ENCODE assay signal across 8 cellular contexts in the genomic region with DNA sequence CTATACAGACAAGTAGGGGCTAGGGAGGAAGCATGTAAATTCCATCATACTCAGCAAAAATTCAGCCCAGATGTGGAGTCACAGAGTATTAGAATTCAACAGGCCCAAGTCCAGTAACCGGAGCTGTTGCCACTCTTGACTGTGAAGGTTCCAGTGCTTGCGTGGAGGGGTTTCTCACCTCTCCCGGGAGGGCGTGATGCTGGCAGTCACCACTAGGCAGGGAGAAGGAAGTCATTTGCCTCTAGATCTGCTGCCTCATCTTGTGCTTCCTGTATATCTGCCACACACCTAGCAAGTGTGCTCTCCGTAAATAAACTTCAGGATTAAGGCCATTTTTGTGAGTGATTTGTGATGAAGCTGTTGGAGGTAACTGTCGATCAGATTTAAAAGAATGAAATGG. TPM values are rescaled to one million over a fixed set of nuclear protein-coding genes. Genes with fewer than 3 reads are reported as not detected.
DNase-seq lines count a peak whose midpoint lies in the region; ATAC-seq, FAIRE-seq and TF ChIP-seq lines count a peak whose summit lies in the region.

No MANE protein-coding gene starts in this region.

- H3K27ac Mint-ChIP-seq in CD14-positive monocyte: peak overlapping the region; percentile 80 to 97 (median 93)

- DNase-seq in CD14-positive monocyte (ENCODE audit: low spot score) (peak; percentile 81), H7 (peak; percentile 70), PC-9 (no peak), foreskin fibroblast (peak; percentile 20 to 50), small intestine (peak; percentile 43), OCI-M2 (lab: John Stamatoyannopoulos, UW; ENCODE audit: unreplicated experiment) (no peak), NCI-H446 treated with DMSO at 0.1 percent for 48 hours (lab: John Stamatoyannopoulos, UW) (no peak)
- DNase-seq in activated T-cell treated with anti-CD3 and anti-CD28 coated beads, Interleukin-2, amount 50 U/mL, for 4 hours: peak; percentile 43

- no peak for FAIRE-seq in small intestine (lab: Jason Lieb, UNC)

- peaks cover 40 to 46% of the 10 kb centered on the region in 2 donors for H3K36me3 Mint-ChIP-seq in CD14-positive monocyte
- H3K36me3 Mint-ChIP-seq in activated T-cell treated with anti-CD3 and anti-CD28 coated beads, Interleukin-2, amount 50 U/mL, for 4 hours (ENCODE audit: insufficient read depth): peaks cover 14% of the 10 kb centered on the region

- H3K4me3 ChIP-seq in H7 (ENCODE audit: insufficient read depth, low read depth, low read length): no peak overlapping the region
- no peak overlapping the region for H3K4me3 ChIP-seq in PC-9
- no peak overlapping the region for H3K4me3 ChIP-seq in foreskin fibroblast (ENCODE audit: low read depth in 1 of 2, low read length in 2 of 2)
- H3K4me3 ChIP-seq in small intestine (ENCODE audit: low read depth in 1 of 2, low read length in 2 of 2): no peak overlapping the region

- H3K9me3 Mint-ChIP-seq in CD14-positive monocyte: no peaks in the 10 kb centered on the region
- H3K9me3 Mint-ChIP-seq in activated T-cell treated with anti-CD3 and anti-CD28 coated beads, Interleukin-2, amount 50 U/mL, for 4 hours: no peaks in the 10 kb centered on the region

- H3K36me3 ChIP-seq in H7 (replicated peaks; ENCODE audit: control insufficient read depth, insufficient read depth, low read length) (no peaks in the 10 kb centered on the region), PC-9 (ENCODE audit: low read depth) (0 out of 2 replicates have a peak, but pooled peaks cover 6% of the 10 kb centered on the region), small intestine (ENCODE audit: control insufficient read depth in 2 of 2, insufficient read depth in 2 of 2, low read length in 2 of 2) (no peaks in the 10 kb centered on the region)

- WGBS in small intestine, 3 donors: 34 to 52% (median 39%) methylated on average over 6 of the region's 6 CpGs

- no peak overlapping the region for H2AFZ ChIP-seq in PC-9

- CTCF ChIA-PET in PC-9 (lab: Charles Lee): no interaction called here

- peak; percentile 25 to 28 for ATAC-seq in activated T-cell treated with anti-CD3 and anti-CD28 coated beads, Interleukin-2, amount 50 U/mL, for 4 hours

- H3K9me2 ChIP-seq in PC-9 (ENCODE audit: insufficient read depth): no peaks in the 10 kb centered on the region

- H3K4me1 ChIP-seq in PC-9 (replicated peaks; ENCODE audit: insufficient read depth) (peaks cover 30% of the 10 kb centered on the region), small intestine (ENCODE audit: control insufficient read depth in 2 of 2, insufficient read depth in 1 of 2, low read depth in 1 of 2, low read length in 1 of 2) (peaks cover 4 to 22% of the 10 kb centered on the region in 2 donors)

- peaks cover 83% of the 10 kb centered on the region for H3K4me1 Mint-ChIP-seq in CD14-positive monocyte
- peaks cover 76% of the 10 kb centered on the region for H3K4me1 Mint-ChIP-seq in activated T-cell treated with anti-CD3 and anti-CD28 coated beads, Interleukin-2, amount 50 U/mL, for 4 hours (ENCODE audit: low read depth)

- peak overlapping the region; percentile 95 to 100 for H3K4me3 Mint-ChIP-seq in CD14-positive monocyte
- peak overlapping the region; percentile 94 for H3K4me3 Mint-ChIP-seq in activated T-cell treated with anti-CD3 and anti-CD28 coated beads, Interleukin-2, amount 50 U/mL, for 4 hours

- POLR2A ChIA-PET in PC-9 (lab: Charles Lee; ENCODE audit: unreplicated experiment): interaction anchor here (0.5 to 0.6 kb wide), 2 partner anchors 29 to 72 kb away, joined by 3 to 9 read pairs; no protein-coding TSS in a partner anchor

- no peaks in the 10 kb centered on the region for H3K9me3 ChIP-seq in PC-9 (ENCODE audit: insufficient read depth, low read depth)
- no peaks in the 10 kb centered on the region for H3K9me3 ChIP-seq in small intestine (ENCODE audit: control insufficient read depth, low read depth)

- peak overlapping the region; percentile 91 for H3K4me2 ChIP-seq in PC-9

- peaks cover 20% of the 10 kb centered on the region for H3K79me2 ChIP-seq in PC-9 (ENCODE audit: low read depth)

- H3K27ac ChIP-seq in PC-9 (no peak overlapping the region), small intestine (ENCODE audit: low read depth in 1 of 2, low read length in 1 of 2) (peak overlapping the region; percentile 27 to 98)

- TF ChIP-seq CTCF in CD14-positive monocyte (IDR thresholded peaks at IDR 0.05): peak; percentile 58
- peak; percentile 40; the same call in 1 of the 2 replicates for TF ChIP-seq CTCF in PC-9 (conservative IDR thresholded peaks at IDR 0.05)
- TF ChIP-seq CTCF in foreskin fibroblast (IDR thresholded peaks at IDR 0.05; ENCODE audit: low read depth, low read length): peak; percentile 13

- BruUV-seq in PC-9 (replicated peaks; lab: Mats Ljungman, UMichigan): no TSS peak

- H3F3A ChIP-seq in PC-9 (ENCODE audit: insufficient read depth, low read depth): peaks cover 7% of the 10 kb centered on the region; the same call in 1 of the 2 replicates

- no peaks in the 10 kb centered on the region for H4K20me1 ChIP-seq in PC-9 (ENCODE audit: insufficient read depth)

- no peaks in the 10 kb centered on the region for H3K27me3 Mint-ChIP-seq in CD14-positive monocyte (ENCODE audit: low read depth in 3 of 3)
- no peaks in the 10 kb centered on the region for H3K27me3 Mint-ChIP-seq in activated T-cell treated with anti-CD3 and anti-CD28 coated beads, Interleukin-2, amount 50 U/mL, for 4 hours (ENCODE audit: low read depth)

- H3K27me3 ChIP-seq in H7 (ENCODE audit: control insufficient read depth, insufficient read depth, low read length) (peaks cover 4% of the 10 kb centered on the region), PC-9 (ENCODE audit: insufficient read depth, low read depth) (no peaks in the 10 kb centered on the region), small intestine (ENCODE audit: control insufficient read depth in 2 of 2, insufficient read depth in 2 of 2, low read length in 2 of 2) (no peaks in the 10 kb centered on the region)

- intact Hi-C loops in CD14-positive monocyte (cut with micrococcal nuclease) (loop anchor here (5.0 to 10.0 kb wide), 4 partner anchors 34 to 74 kb away; no protein-coding TSS in a partner anchor), PC-9 (cut with micrococcal nuclease; ENCODE audit: unreplicated experiment) (loop anchor here (5.0 kb wide), 1 partner anchor 51 kb away; the partner anchor contains the start of gene CMTM3)

RNA-seq across cellular contexts. Expression of gene CKLF, which starts 1.0 kb away (rescaled TPM):
- polyA plus RNA-seq in CD14-positive monocyte: 100 to 1,000 TPM; 374 to 430 TPM
- 34.7 and 35.0 TPM in 2 replicates for total RNA-seq in H7 (2014; rRNA removed; shearing (Covaris generic))
- 77.1 and 86.4 TPM in 2 replicates for total RNA-seq in PC-9 (2021)
- 10 to 100 TPM; 52.4 to 63.6 (median 53.2) TPM for total RNA-seq in activated T-cell treated with anti-CD3 and anti-CD28 coated beads, Interleukin-2, amount 50 U/mL, for 4 hours
- 10 to 100 TPM; 26.8 to 55.1 (median 44.0) TPM for polyA plus RNA-seq in small intestine

RNA-seq across cellular contexts. Expression of gene TK2, which starts 1.4 kb away (rescaled TPM):
- polyA plus RNA-seq in CD14-positive monocyte (10 to 100 TPM; 29.8 to 38.9 TPM), small intestine (10 to 100 TPM in 2 of 3 donors, 1 to 10 TPM in 1; 9.2 to 14.1 (median 11.2) TPM)
- total RNA-seq in H7 (2014; rRNA removed; shearing (Covaris generic)): 7.9 and 10.1 TPM in 2 replicates
- 20.1 and 20.9 TPM in 2 replicates for total RNA-seq in PC-9 (2021)
- total RNA-seq in activated T-cell treated with anti-CD3 and anti-CD28 coated beads, Interleukin-2, amount 50 U/mL, for 4 hours: 1 to 10 TPM; 3.6 to 4.6 (median 3.8) TPM

RNA-seq across cellular contexts. Expression of gene CMTM1, which starts 14.9 kb away (rescaled TPM):
- polyA plus RNA-seq in CD14-positive monocyte: 1 to 10 TPM; 1.6 to 2.5 TPM
- total RNA-seq in H7 (2014; rRNA removed; shearing (Covaris generic)): 1.4 and 2.1 TPM in 2 replicates
- total RNA-seq in PC-9 (2021): 6.1 and 9.4 TPM in 2 replicates
- 1 to 10 TPM; 1.4 to 3.1 (median 2.3) TPM for total RNA-seq in activated T-cell treated with anti-CD3 and anti-CD28 coated beads, Interleukin-2, amount 50 U/mL, for 4 hours
- under 1 TPM in 1 of 3 donors, not detected in 2; 0.36 TPM for polyA plus RNA-seq in small intestine

RNA-seq across cellular contexts. Expression of gene CMTM2, which starts 27.9 kb away (rescaled TPM):
- 10 to 100 TPM; 39.1 to 41.6 TPM for polyA plus RNA-seq in CD14-positive monocyte
- total RNA-seq in H7 (2014; rRNA removed; shearing (Covaris generic)): 0.48 TPM in 1 of 2 replicates, not detected in the other
- 0.65 TPM in 1 of 2 replicates, not detected in the other for total RNA-seq in PC-9 (2021)
- total RNA-seq in activated T-cell treated with anti-CD3 and anti-CD28 coated beads, Interleukin-2, amount 50 U/mL, for 4 hours: not detected
- under 1 TPM in 1 of 3 donors, not detected in 2; 0.07 TPM for polyA plus RNA-seq in small intestine

RNA-seq across cellular contexts. Expression of gene CMTM3, which starts 53.1 kb away (rescaled TPM):
- polyA plus RNA-seq in CD14-positive monocyte (100 to 1,000 TPM; 126 to 131 TPM), small intestine (10 to 100 TPM in 1 of 3 donors, 1 to 10 TPM in 2; 2.2 to 12.8 (median 9.2) TPM)
- 12.5 and 18.6 TPM in 2 replicates for total RNA-seq in H7 (2014; rRNA removed; shearing (Covaris generic))
- total RNA-seq in PC-9 (2021): 32.0 and 33.1 TPM in 2 replicates
- total RNA-seq in activated T-cell treated with anti-CD3 and anti-CD28 coated beads, Interleukin-2, amount 50 U/mL, for 4 hours: 10 to 100 TPM; 49.3 to 53.0 (median 51.4) TPM

Comparison
In these comparisons a context has a peak if more than half of its experiments do, and no peak if none do; other contexts are left out.
1. DNase-seq: peak in CD14-positive monocyte (single experiment), H7 (single experiment), activated T-cell treated with anti-CD3 and anti-CD28 coated beads, Interleukin-2, amount 50 U/mL, for 4 hours (single experiment), foreskin fibroblast (2 of 2) and small intestine (single experiment); none in PC-9 (0 of 2), OCI-M2 (single experiment) and NCI-H446 treated with DMSO at 0.1 percent for 48 hours (single experiment).
2. Peak in every context shown above with its lines, with median percentiles within 50 percentile points of each other: CTCF ChIP-seq.